ENCODE assay signal across 1 cellular context in genomic region chr6:41894366-41895299, GRCh38.
TF ChIP-seq lines count a peak whose summit lies in the region.

No MANE protein-coding gene starts in this region.

TF ChIP-seq in K562, 482 proteins besides CTCF, POLR2A, EP300 and RAD21 (continued from another document):
- TF ChIP-seq, protein P1, sequence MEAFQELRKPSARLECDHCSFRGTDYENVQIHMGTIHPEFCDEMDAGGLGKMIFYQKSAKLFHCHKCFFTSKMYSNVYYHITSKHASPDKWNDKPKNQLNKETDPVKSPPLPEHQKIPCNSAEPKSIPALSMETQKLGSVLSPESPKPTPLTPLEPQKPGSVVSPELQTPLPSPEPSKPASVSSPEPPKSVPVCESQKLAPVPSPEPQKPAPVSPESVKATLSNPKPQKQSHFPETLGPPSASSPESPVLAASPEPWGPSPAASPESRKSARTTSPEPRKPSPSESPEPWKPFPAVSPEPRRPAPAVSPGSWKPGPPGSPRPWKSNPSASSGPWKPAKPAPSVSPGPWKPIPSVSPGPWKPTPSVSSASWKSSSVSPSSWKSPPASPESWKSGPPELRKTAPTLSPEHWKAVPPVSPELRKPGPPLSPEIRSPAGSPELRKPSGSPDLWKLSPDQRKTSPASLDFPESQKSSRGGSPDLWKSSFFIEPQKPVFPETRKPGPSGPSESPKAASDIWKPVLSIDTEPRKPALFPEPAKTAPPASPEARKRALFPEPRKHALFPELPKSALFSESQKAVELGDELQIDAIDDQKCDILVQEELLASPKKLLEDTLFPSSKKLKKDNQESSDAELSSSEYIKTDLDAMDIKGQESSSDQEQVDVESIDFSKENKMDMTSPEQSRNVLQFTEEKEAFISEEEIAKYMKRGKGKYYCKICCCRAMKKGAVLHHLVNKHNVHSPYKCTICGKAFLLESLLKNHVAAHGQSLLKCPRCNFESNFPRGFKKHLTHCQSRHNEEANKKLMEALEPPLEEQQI (IDR thresholded peaks at IDR 0.05), result no peak
- TF ChIP-seq MCM5 (IDR thresholded peaks at IDR 0.05; ENCODE audit: low read depth) (0 out of 2 replicates have a peak, but pooled peaks have one; percentile 16), GMEB1 (CRISPR knock-in tag; IDR thresholded peaks at IDR 0.05) (no peak), FOXP1 (CRISPR knock-in tag; IDR thresholded peaks at IDR 0.05) (no peak), PHF21A (IDR thresholded peaks at IDR 0.05; ENCODE audit: borderline replicate concordance, low read depth) (no peak), TSC22D4 (tag; IDR thresholded peaks at IDR 0.05) (no peak), SMAD3 (CRISPR knock-in tag; conservative IDR thresholded peaks at IDR 0.05) (no peak), PRMT5 (CRISPR knock-in tag; IDR thresholded peaks at IDR 0.05) (no peak), CHD2 (IDR thresholded peaks at IDR 0.05; ENCODE audit: low read depth, low read length) (no peak), ZNF830 (CRISPR knock-in tag; IDR thresholded peaks at IDR 0.05) (no peak), ZBTB17 (CRISPR knock-in tag; IDR thresholded peaks at IDR 0.05) (no peak), PML (IDR thresholded peaks at IDR 0.05; ENCODE audit: low read length) (no peak), PHF8 (IDR thresholded peaks at IDR 0.05; ENCODE audit: borderline replicate concordance, low read length) (peak; percentile 22; the same call in 1 of the 2 replicates), ZEB2 (IDR thresholded peaks at IDR 0.05) (no peak), SUPT5H (IDR thresholded peaks at IDR 0.05) (peak; percentile 35; the same call in 1 of the 2 replicates), ADNP (tag; IDR thresholded peaks at IDR 0.05) (no peak), DIDO1 (tag; IDR thresholded peaks at IDR 0.05; ENCODE audit: low read depth) (no peak; the same call in 1 of the 2 replicates), HLTF (IDR thresholded peaks at IDR 0.05) (0 out of 2 replicates have a peak, but pooled peaks have one; percentile 69), NR3C1 (CRISPR knock-in tag; IDR thresholded peaks at IDR 0.05) (peak; percentile 50; the same call in 1 of the 2 replicates), ZNF24 (IDR thresholded peaks at IDR 0.05) (no peak), ARID2 (IDR thresholded peaks at IDR 0.05) (peak; percentile 38; the same call in 1 of the 2 replicates), EZH2 (IDR thresholded peaks at IDR 0.05; ENCODE audit: borderline replicate concordance, low read depth, low read length) (no peak), RERE (CRISPR knock-in tag; IDR thresholded peaks at IDR 0.05; ENCODE audit: borderline replicate concordance) (no peak), MYNN (IDR thresholded peaks at IDR 0.05) (0 out of 2 replicates have a peak, but pooled peaks have one; percentile 24), MYNN (CRISPR knock-in tag; IDR thresholded peaks at IDR 0.05) (no peak), BMI1 (IDR thresholded peaks at IDR 0.05; ENCODE audit: low read length) (no peak), BRCA1 (IDR thresholded peaks at IDR 0.05) (no peak), BRCA1 (CRISPR knock-in tag; IDR thresholded peaks at IDR 0.05) (no peak), MTA3 (IDR thresholded peaks at IDR 0.05; ENCODE audit: borderline replicate concordance) (no peak), HIVEP1 (CRISPR knock-in tag; IDR thresholded peaks at IDR 0.05) (no peak), RB1 (IDR thresholded peaks at IDR 0.05; ENCODE audit: low read depth) (no peak), TCF7 (IDR thresholded peaks at IDR 0.05; ENCODE audit: borderline replicate concordance) (no peak), ZBTB5 (IDR thresholded peaks at IDR 0.05) (no peak), RBM14 (IDR thresholded peaks at IDR 0.05; ENCODE audit: borderline replicate concordance, insufficient read depth, low read depth, low read length) (no peak), MTA1 (IDR thresholded peaks at IDR 0.05; ENCODE audit: borderline replicate concordance) (no peak), STAG1 (CRISPR knock-in tag; IDR thresholded peaks at IDR 0.05; ENCODE audit: borderline replicate concordance) (no peak), CBX1 (IDR thresholded peaks at IDR 0.05; ENCODE audit: low read depth) (no peak), RAD51 (IDR thresholded peaks at IDR 0.05; ENCODE audit: borderline replicate concordance, low read depth) (no peak), GATAD2A (IDR thresholded peaks at IDR 0.05) (peak; percentile 58; the same call in 1 of the 2 replicates), ZNF143 (CRISPR knock-in tag; IDR thresholded peaks at IDR 0.05) (no peak)
- TF ChIP-seq, protein P2, sequence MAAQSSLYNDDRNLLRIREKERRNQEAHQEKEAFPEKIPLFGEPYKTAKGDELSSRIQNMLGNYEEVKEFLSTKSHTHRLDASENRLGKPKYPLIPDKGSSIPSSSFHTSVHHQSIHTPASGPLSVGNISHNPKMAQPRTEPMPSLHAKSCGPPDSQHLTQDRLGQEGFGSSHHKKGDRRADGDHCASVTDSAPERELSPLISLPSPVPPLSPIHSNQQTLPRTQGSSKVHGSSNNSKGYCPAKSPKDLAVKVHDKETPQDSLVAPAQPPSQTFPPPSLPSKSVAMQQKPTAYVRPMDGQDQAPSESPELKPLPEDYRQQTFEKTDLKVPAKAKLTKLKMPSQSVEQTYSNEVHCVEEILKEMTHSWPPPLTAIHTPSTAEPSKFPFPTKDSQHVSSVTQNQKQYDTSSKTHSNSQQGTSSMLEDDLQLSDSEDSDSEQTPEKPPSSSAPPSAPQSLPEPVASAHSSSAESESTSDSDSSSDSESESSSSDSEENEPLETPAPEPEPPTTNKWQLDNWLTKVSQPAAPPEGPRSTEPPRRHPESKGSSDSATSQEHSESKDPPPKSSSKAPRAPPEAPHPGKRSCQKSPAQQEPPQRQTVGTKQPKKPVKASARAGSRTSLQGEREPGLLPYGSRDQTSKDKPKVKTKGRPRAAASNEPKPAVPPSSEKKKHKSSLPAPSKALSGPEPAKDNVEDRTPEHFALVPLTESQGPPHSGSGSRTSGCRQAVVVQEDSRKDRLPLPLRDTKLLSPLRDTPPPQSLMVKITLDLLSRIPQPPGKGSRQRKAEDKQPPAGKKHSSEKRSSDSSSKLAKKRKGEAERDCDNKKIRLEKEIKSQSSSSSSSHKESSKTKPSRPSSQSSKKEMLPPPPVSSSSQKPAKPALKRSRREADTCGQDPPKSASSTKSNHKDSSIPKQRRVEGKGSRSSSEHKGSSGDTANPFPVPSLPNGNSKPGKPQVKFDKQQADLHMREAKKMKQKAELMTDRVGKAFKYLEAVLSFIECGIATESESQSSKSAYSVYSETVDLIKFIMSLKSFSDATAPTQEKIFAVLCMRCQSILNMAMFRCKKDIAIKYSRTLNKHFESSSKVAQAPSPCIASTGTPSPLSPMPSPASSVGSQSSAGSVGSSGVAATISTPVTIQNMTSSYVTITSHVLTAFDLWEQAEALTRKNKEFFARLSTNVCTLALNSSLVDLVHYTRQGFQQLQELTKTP (IDR thresholded peaks at IDR 0.05; ENCODE audit: low read depth in 1 of 2, partially characterized antibody in 2 of 2), result no peak
- TF ChIP-seq, protein P3, sequence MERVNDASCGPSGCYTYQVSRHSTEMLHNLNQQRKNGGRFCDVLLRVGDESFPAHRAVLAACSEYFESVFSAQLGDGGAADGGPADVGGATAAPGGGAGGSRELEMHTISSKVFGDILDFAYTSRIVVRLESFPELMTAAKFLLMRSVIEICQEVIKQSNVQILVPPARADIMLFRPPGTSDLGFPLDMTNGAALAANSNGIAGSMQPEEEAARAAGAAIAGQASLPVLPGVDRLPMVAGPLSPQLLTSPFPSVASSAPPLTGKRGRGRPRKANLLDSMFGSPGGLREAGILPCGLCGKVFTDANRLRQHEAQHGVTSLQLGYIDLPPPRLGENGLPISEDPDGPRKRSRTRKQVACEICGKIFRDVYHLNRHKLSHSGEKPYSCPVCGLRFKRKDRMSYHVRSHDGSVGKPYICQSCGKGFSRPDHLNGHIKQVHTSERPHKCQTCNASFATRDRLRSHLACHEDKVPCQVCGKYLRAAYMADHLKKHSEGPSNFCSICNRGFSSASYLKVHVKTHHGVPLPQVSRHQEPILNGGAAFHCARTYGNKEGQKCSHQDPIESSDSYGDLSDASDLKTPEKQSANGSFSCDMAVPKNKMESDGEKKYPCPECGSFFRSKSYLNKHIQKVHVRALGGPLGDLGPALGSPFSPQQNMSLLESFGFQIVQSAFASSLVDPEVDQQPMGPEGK (CRISPR knock-in tag; IDR thresholded peaks at IDR 0.05; ENCODE audit: borderline replicate concordance), result no peak
- TF ChIP-seq, protein P4, sequence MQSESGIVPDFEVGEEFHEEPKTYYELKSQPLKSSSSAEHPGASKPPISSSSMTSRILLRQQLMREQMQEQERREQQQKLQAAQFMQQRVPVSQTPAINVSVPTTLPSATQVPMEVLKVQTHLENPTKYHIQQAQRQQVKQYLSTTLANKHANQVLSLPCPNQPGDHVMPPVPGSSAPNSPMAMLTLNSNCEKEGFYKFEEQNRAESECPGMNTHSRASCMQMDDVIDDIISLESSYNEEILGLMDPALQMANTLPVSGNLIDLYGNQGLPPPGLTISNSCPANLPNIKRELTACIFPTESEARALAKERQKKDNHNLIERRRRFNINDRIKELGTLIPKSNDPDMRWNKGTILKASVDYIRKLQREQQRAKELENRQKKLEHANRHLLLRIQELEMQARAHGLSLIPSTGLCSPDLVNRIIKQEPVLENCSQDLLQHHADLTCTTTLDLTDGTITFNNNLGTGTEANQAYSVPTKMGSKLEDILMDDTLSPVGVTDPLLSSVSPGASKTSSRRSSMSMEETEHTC (IDR thresholded peaks at IDR 0.05), result no peak
- TF ChIP-seq, protein P5, sequence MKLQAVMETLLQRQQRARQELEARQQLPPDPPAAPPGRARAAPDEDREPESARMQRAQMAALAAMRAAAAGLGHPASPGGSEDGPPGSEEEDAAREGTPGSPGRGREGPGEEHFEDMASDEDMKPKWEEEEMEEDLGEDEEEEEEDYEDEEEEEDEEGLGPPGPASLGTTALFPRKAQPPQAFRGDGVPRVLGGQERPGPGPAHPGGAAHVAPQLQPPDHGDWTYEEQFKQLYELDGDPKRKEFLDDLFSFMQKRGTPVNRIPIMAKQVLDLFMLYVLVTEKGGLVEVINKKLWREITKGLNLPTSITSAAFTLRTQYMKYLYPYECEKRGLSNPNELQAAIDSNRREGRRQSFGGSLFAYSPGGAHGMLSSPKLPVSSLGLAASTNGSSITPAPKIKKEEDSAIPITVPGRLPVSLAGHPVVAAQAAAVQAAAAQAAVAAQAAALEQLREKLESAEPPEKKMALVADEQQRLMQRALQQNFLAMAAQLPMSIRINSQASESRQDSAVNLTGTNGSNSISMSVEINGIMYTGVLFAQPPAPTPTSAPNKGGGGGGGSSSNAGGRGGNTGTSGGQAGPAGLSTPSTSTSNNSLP (IDR thresholded peaks at IDR 0.05; ENCODE audit: borderline replicate concordance, low read depth, low read length), result no peak
